9 cellular contexts compared by ENCODE assay signal in the genomic region with DNA sequence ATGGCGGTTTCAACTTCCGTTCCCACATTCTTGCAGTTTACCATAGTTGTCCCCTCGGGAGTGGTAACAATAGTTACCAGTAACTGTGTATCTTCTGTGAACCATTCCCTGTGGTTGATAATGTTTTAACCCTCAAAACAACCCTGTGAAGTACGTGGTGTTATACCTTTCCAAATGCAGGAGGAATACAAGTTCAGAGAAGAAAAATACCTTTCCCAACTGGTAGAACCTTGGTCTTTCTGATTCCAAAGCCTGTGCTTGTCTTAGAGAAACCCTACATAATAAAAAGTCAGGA. TPM values are rescaled to one million over a fixed set of nuclear protein-coding genes. Genes with fewer than 3 reads are reported as not detected.
DNase-seq lines count a peak whose midpoint lies in the region; ATAC-seq, FAIRE-seq and TF ChIP-seq lines count a peak whose summit lies in the region.
"Had no signal": no experiment of that assay in that cellular context is flagged by ENCODE, and none has a peak within 500 bp of the region (broad histone marks: within the 10 kb centered on the region; RNA-seq: fewer than 3 reads in every experiment).

No MANE protein-coding gene starts in this region.

- POLR2A ChIA-PET in HepG2 (lab: Yijun Ruan, JAX): interaction anchor here (0.7 to 5.3 kb wide), 11 partner anchors 8 to 41 kb away, joined by 3 to 80 read pairs (median 4); a partner anchor contains a TSS

- H3K9ac ChIP-seq in HepG2 (ENCODE audit: insufficient read depth, low read depth, low read length): peak overlapping the region; percentile 88

- no peaks in the 10 kb centered on the region for H3K27me3 ChIP-seq in DOHH2 (ENCODE audit: control insufficient read depth, low read length)
- no peaks in the 10 kb centered on the region; a peak in 1 of 5 replicates for H3K27me3 ChIP-seq in HepG2 (ENCODE audit: control insufficient read depth in 1 of 2, insufficient read depth in 2 of 2, low read length in 2 of 2)
- H3K27me3 ChIP-seq in upper lobe of left lung: no peaks in the 10 kb centered on the region

- no peaks in the 10 kb centered on the region for H3K9me3 ChIP-seq in DOHH2 (ENCODE audit: control insufficient read depth, insufficient read depth, low read length)
- no peaks in the 10 kb centered on the region for H3K9me3 ChIP-seq in HepG2 (ENCODE audit: low read length)
- no peaks in the 10 kb centered on the region for H3K9me3 ChIP-seq in upper lobe of left lung

- no TSS peak for BruUV-seq in HepG2 (replicated peaks; lab: Mats Ljungman, UMichigan)

- peak overlapping the region; percentile 79 for H3K4me3 ChIP-seq in DOHH2 (ENCODE audit: low read length)
- H3K4me3 ChIP-seq in HepG2 (replicated peaks in 1 of 3; ENCODE audit: insufficient read depth in 1 of 3, low read depth in 2 of 3, low read length in 3 of 3): peak overlapping the region; percentile 85 to 89 (median 87)
- peak overlapping the region; percentile 73 to 83 (median 81) for H3K4me3 ChIP-seq in upper lobe of left lung

- in situ Hi-C loops in HepG2 (cut with HindIII; ENCODE audit: extremely low pct_ligation_motif_present, low pct_unique_long_range_greater_than_20kb): no loop called here

- no peaks in the 10 kb centered on the region for H3K9me3 Mint-ChIP-seq in activated T-helper 17 cell treated with anti-CD3 and anti-CD28 coated beads, Interleukin-2, amount 50 U/mL, for 72 hours

- no peaks in the 10 kb centered on the region for H3K27me3 Mint-ChIP-seq in activated T-helper 17 cell treated with anti-CD3 and anti-CD28 coated beads, Interleukin-2, amount 50 U/mL, for 72 hours

- H3F3A ChIP-seq in DOHH2 (ENCODE audit: control insufficient read depth, insufficient read depth): no peaks in the 10 kb centered on the region

- H3K4me1 ChIP-seq in DOHH2 (ENCODE audit: control insufficient read depth, low read length) (peaks cover 28% of the 10 kb centered on the region), HepG2 (ENCODE audit: insufficient read depth, low read length) (peaks cover 51% of the 10 kb centered on the region), upper lobe of left lung (peaks cover 28 to 49% (median 35%) of the 10 kb centered on the region in 4 donors)

- peak overlapping the region; percentile 98 for H3K27ac Mint-ChIP-seq in activated T-helper 17 cell treated with anti-CD3 and anti-CD28 coated beads, Interleukin-2, amount 50 U/mL, for 72 hours

- H3K27ac ChIP-seq in DOHH2 (ENCODE audit: low read depth, low read length) (peak overlapping the region; percentile 66), HepG2 (ENCODE audit: extremely low read length, insufficient read depth, low read length) (peak overlapping the region; percentile 91), upper lobe of left lung (peak overlapping the region; percentile 92 to 95 (median 94))

- peak overlapping the region; percentile 100 for H3K4me3 Mint-ChIP-seq in activated T-helper 17 cell treated with anti-CD3 and anti-CD28 coated beads, Interleukin-2, amount 50 U/mL, for 72 hours

- no peak for TF ChIP-seq RAD21 in HepG2 (CRISPR knock-in tag; IDR thresholded peaks at IDR 0.05)

- no peaks in the 10 kb centered on the region for H3K9me2 ChIP-seq in DOHH2 (replicated peaks; ENCODE audit: control insufficient read depth, low read length)

- H3K36me3 ChIP-seq in DOHH2 (ENCODE audit: control insufficient read depth, low read length) (peaks cover 57% of the 10 kb centered on the region), HepG2 (replicated peaks in 1 of 2; ENCODE audit: control insufficient read depth in 1 of 2, insufficient read depth in 2 of 2, low read length in 2 of 2) (peaks cover 7 to 16% of the 10 kb centered on the region in 2 experiments), upper lobe of left lung (peaks cover 9 to 19% (median 15%) of the 10 kb centered on the region in 4 donors)

- H2AFZ ChIP-seq in HepG2 (ENCODE audit: low read length): no peak overlapping the region

- peaks cover 91% of the 10 kb centered on the region for H3K79me2 ChIP-seq in DOHH2 (ENCODE audit: control insufficient read depth, low read length)
- H3K79me2 ChIP-seq in HepG2 (ENCODE audit: insufficient read depth, low read length): peaks cover 79% of the 10 kb centered on the region

- DNase-seq in HepG2 (ENCODE audit: low spot score) (no peak), upper lobe of left lung (no peak), NCI-H1092 treated with DMSO at 0.1 percent for 48 hours (lab: John Stamatoyannopoulos, UW) (no peak), SIG-M5 treated with dmso at 0.1 percent for 504 hours (lab: John Stamatoyannopoulos, UW; ENCODE audit: unreplicated experiment) (no peak)
- DNase-seq in activated CD4-positive, CD25-positive, alpha-beta regulatory T cell (lab: John Stamatoyannopoulos, UW): no peak

- peaks cover 27% of the 10 kb centered on the region for H3K4me1 Mint-ChIP-seq in activated T-helper 17 cell treated with anti-CD3 and anti-CD28 coated beads, Interleukin-2, amount 50 U/mL, for 72 hours

- intact Hi-C loops in HepG2 (cut with micrococcal nuclease; ENCODE audit: unreplicated experiment): loop anchor here (1.0 kb wide), 1 partner anchor 41 kb away; no protein-coding TSS in a partner anchor

- TF ChIP-seq POLR2A in HepG2 (IDR thresholded peaks at IDR 0.05; ENCODE audit: insufficient read depth in 1 of 2, low read depth in 2 of 2, low read length in 2 of 2): no peak
- no peak for TF ChIP-seq POLR2A in upper lobe of left lung (IDR thresholded peaks at IDR 0.05)

- WGBS in HepG2 (ENCODE audit: low lambda C conversion rate): 2% methylated on average over 4 of the region's 4 CpGs
- 1 to 3% methylated on average over 4 of the region's 4 CpGs for WGBS in upper lobe of left lung, 2 donors

- TF ChIP-seq EP300 in HepG2 (IDR thresholded peaks at IDR 0.05; ENCODE audit: low read depth in 2 of 2, low read length in 2 of 2): no peak
- TF ChIP-seq EP300 in HepG2 (CRISPR knock-in tag; IDR thresholded peaks at IDR 0.05; ENCODE audit: borderline replicate concordance): no peak
- no peak for TF ChIP-seq EP300 in upper lobe of left lung (IDR thresholded peaks at IDR 0.05)

- H3K36me3 Mint-ChIP-seq in activated T-helper 17 cell treated with anti-CD3 and anti-CD28 coated beads, Interleukin-2, amount 50 U/mL, for 72 hours (ENCODE audit: low read depth): peaks cover 83% of the 10 kb centered on the region

- ATAC-seq in HG02623 (IDR thresholded peaks at IDR 0.05; ENCODE audit: unreplicated experiment): peak; percentile 31
- ATAC-seq in activated T-helper 17 cell treated with anti-CD3 and anti-CD28 coated beads, Interleukin-2, amount 50 U/mL, for 72 hours (replicated peaks): no peak
- no peak for ATAC-seq in HepG2
- ATAC-seq in upper lobe of left lung (ENCODE audit: low FRiP score in 2 of 2): no peak

- H3K4me2 ChIP-seq in DOHH2 (ENCODE audit: low read length): peak overlapping the region; percentile 73
- H3K4me2 ChIP-seq in HepG2 (ENCODE audit: low read depth, low read length): peak overlapping the region; percentile 81

- CTCF ChIA-PET in HepG2 (lab: Yijun Ruan, JAX; ENCODE audit: low intra/inter-chr PET ratio, low total read pairs): no interaction called here

- TF ChIP-seq CTCF in DOHH2 (IDR thresholded peaks at IDR 0.05; ENCODE audit: low read depth, low read length, poor library complexity, severe bottlenecking) (no peak), HepG2 (CRISPR knock-in tag; IDR thresholded peaks at IDR 0.05) (no peak), upper lobe of left lung (IDR thresholded peaks at IDR 0.05) (no peak)

- FAIRE-seq in HepG2 (lab: Jason Lieb, UNC): no peak
- FAIRE-seq: TTC549 had no signal

- H4K20me1 ChIP-seq in DOHH2 (ENCODE audit: control insufficient read depth, insufficient read depth, low read depth, low read length) (no peaks in the 10 kb centered on the region), HepG2 (ENCODE audit: insufficient read depth, low read length) (peaks cover 26% of the 10 kb centered on the region)

RNA-seq across cellular contexts. Expression of a gene that starts 0.8 kb away (rescaled TPM):
- 10 to 100 TPM; 20.2 to 29.8 TPM for total RNA-seq in activated T-helper 17 cell treated with anti-CD3 and anti-CD28 coated beads, Interleukin-2, amount 50 U/mL, for 72 hours
- total RNA-seq in HepG2 (2016; rRNA removed; fragmentation: Illumina TruSeq; extraction: Trizol) (74.3 and 112 TPM in 2 replicates), upper lobe of left lung (10 to 100 TPM in 5 of 6 donors, 1 to 10 TPM in 1; 6.0 to 48.0 (median 34.4) TPM)
- total RNA-seq in HepG2 (2016; cell fraction: cytosol; rRNA removed; fragmentation: Illumina TruSeq; extraction: Trizol; ENCODE audit: low read depth): 20.6 and 23.9 TPM in 2 replicates
- 77.8 and 124 TPM in 2 replicates for total RNA-seq in HepG2 (2016; cell fraction: insoluble cytoplasmic fraction; rRNA removed; fragmentation: Illumina TruSeq; extraction: Trizol)
- total RNA-seq in HepG2 (2016; cell fraction: membrane; rRNA removed; fragmentation: Illumina TruSeq; extraction: Trizol): 37.7 and 41.9 TPM in 2 replicates
- 46.3 and 50.0 TPM in 2 replicates for total RNA-seq in HepG2 (2016; cell fraction: nucleus; rRNA removed; fragmentation: Illumina TruSeq; extraction: Trizol)
- 45.0 and 59.0 TPM in 2 replicates for polyA plus RNA-seq in HepG2 (2011; rRNA removed)
- polyA plus RNA-seq in HepG2 (2011; cell fraction: cytosol; rRNA removed): 25.4 and 48.5 TPM in 2 replicates
- polyA plus RNA-seq in HepG2 (2011; cell fraction: nucleus; rRNA removed): 17.6 and 25.6 TPM in 2 replicates
- 65.1 and 81.7 TPM in 2 replicates for polyA plus RNA-seq in HepG2 (2012)
- 16.9 and 17.5 TPM in 2 replicates for polyA plus RNA-seq in HepG2 (2016; cell fraction: cytosol; fragmentation: Illumina TruSeq; extraction: Trizol; ENCODE audit: low read depth)
- 121 and 133 TPM in 2 replicates for polyA plus RNA-seq in HepG2 (2016; cell fraction: insoluble cytoplasmic fraction; fragmentation: Illumina TruSeq; extraction: Trizol; ENCODE audit: low read depth)
- polyA plus RNA-seq in HepG2 (2016; cell fraction: membrane; fragmentation: Illumina TruSeq; extraction: Trizol; ENCODE audit: low read depth): 29.8 and 33.4 TPM in 2 replicates
- polyA plus RNA-seq in HepG2 (2016; cell fraction: nucleus; fragmentation: Illumina TruSeq; extraction: Trizol; ENCODE audit: insufficient read depth, low read depth): 53.7 and 57.4 TPM in 2 replicates
- 19.1 and 24.7 TPM in 2 replicates for polyA minus RNA-seq in HepG2 (2011; rRNA and poly(A)+ RNA removed; ENCODE audit: low replicate concordance)
- polyA minus RNA-seq in HepG2 (2011; cell fraction: cytosol; rRNA and poly(A)+ RNA removed): 38.0 and 40.3 TPM in 2 replicates
- 64.2 and 78.8 TPM in 2 replicates for polyA minus RNA-seq in HepG2 (2011; cell fraction: nucleus; rRNA and poly(A)+ RNA removed)

RNA-seq across cellular contexts. Expression of a gene that starts 1.9 kb away (rescaled TPM):
- 10 to 100 TPM; 40.9 to 47.1 TPM for total RNA-seq in activated T-helper 17 cell treated with anti-CD3 and anti-CD28 coated beads, Interleukin-2, amount 50 U/mL, for 72 hours
- total RNA-seq in HepG2 (2016; rRNA removed; fragmentation: Illumina TruSeq; extraction: Trizol) (41.7 and 67.2 TPM in 2 replicates), upper lobe of left lung (10 to 100 TPM in 5 of 6 donors, 1 to 10 TPM in 1; 8.4 to 54.0 (median 26.6) TPM)
- total RNA-seq in HepG2 (2016; cell fraction: cytosol; rRNA removed; fragmentation: Illumina TruSeq; extraction: Trizol; ENCODE audit: low read depth): 16.5 and 18.9 TPM in 2 replicates
- 53.9 and 75.5 TPM in 2 replicates for total RNA-seq in HepG2 (2016; cell fraction: insoluble cytoplasmic fraction; rRNA removed; fragmentation: Illumina TruSeq; extraction: Trizol)
- total RNA-seq in HepG2 (2016; cell fraction: membrane; rRNA removed; fragmentation: Illumina TruSeq; extraction: Trizol): 29.2 and 32.2 TPM in 2 replicates
- total RNA-seq in HepG2 (2016; cell fraction: nucleus; rRNA removed; fragmentation: Illumina TruSeq; extraction: Trizol): 48.0 and 55.0 TPM in 2 replicates
- polyA plus RNA-seq in HepG2 (2011; rRNA removed): 55.9 and 65.6 TPM in 2 replicates
- 48.6 and 71.0 TPM in 2 replicates for polyA plus RNA-seq in HepG2 (2011; cell fraction: cytosol; rRNA removed)
- polyA plus RNA-seq in HepG2 (2011; cell fraction: nucleus; rRNA removed): 17.5 and 19.1 TPM in 2 replicates
- polyA plus RNA-seq in HepG2 (2012): 46.7 and 93.9 TPM in 2 replicates
- polyA plus RNA-seq in HepG2 (2016; cell fraction: cytosol; fragmentation: Illumina TruSeq; extraction: Trizol; ENCODE audit: low read depth): 19.0 and 19.3 TPM in 2 replicates
- 37.7 and 44.4 TPM in 2 replicates for polyA plus RNA-seq in HepG2 (2016; cell fraction: insoluble cytoplasmic fraction; fragmentation: Illumina TruSeq; extraction: Trizol; ENCODE audit: low read depth)
- 24.3 and 28.1 TPM in 2 replicates for polyA plus RNA-seq in HepG2 (2016; cell fraction: membrane; fragmentation: Illumina TruSeq; extraction: Trizol; ENCODE audit: low read depth)
- 61.2 and 77.2 TPM in 2 replicates for polyA plus RNA-seq in HepG2 (2016; cell fraction: nucleus; fragmentation: Illumina TruSeq; extraction: Trizol; ENCODE audit: insufficient read depth, low read depth)
- polyA minus RNA-seq in HepG2 (2011; rRNA and poly(A)+ RNA removed; ENCODE audit: low replicate concordance): 32.1 and 68.8 TPM in 2 replicates
- polyA minus RNA-seq in HepG2 (2011; cell fraction: cytosol; rRNA and poly(A)+ RNA removed): 69.7 and 82.4 TPM in 2 replicates
- 24.1 and 28.7 TPM in 2 replicates for polyA minus RNA-seq in HepG2 (2011; cell fraction: nucleus; rRNA and poly(A)+ RNA removed)

RNA-seq across cellular contexts. Expression of a gene that starts 23.3 kb away (rescaled TPM):
- 10 to 100 TPM in 1 of 2 donors, 1 to 10 TPM in 1; 9.3 to 16.2 TPM for total RNA-seq in activated T-helper 17 cell treated with anti-CD3 and anti-CD28 coated beads, Interleukin-2, amount 50 U/mL, for 72 hours
- total RNA-seq in HepG2 (2016; rRNA removed; fragmentation: Illumina TruSeq; extraction: Trizol) (10.2 and 11.8 TPM in 2 replicates), upper lobe of left lung (10 to 100 TPM in 1 of 6 donors, 1 to 10 TPM in 5; 2.6 to 11.6 (median 7.3) TPM)
- 1.4 and 2.0 TPM in 2 replicates for total RNA-seq in HepG2 (2016; cell fraction: cytosol; rRNA removed; fragmentation: Illumina TruSeq; extraction: Trizol; ENCODE audit: low read depth)
- total RNA-seq in HepG2 (2016; cell fraction: insoluble cytoplasmic fraction; rRNA removed; fragmentation: Illumina TruSeq; extraction: Trizol): 10.6 and 12.0 TPM in 2 replicates
- 5.3 and 5.6 TPM in 2 replicates for total RNA-seq in HepG2 (2016; cell fraction: membrane; rRNA removed; fragmentation: Illumina TruSeq; extraction: Trizol)
- total RNA-seq in HepG2 (2016; cell fraction: nucleus; rRNA removed; fragmentation: Illumina TruSeq; extraction: Trizol): 7.0 and 8.3 TPM in 2 replicates
- 7.0 and 7.4 TPM in 2 replicates for polyA plus RNA-seq in HepG2 (2011; rRNA removed)
- polyA plus RNA-seq in HepG2 (2011; cell fraction: cytosol; rRNA removed): 7.6 and 9.9 TPM in 2 replicates
- 7.4 and 7.7 TPM in 2 replicates for polyA plus RNA-seq in HepG2 (2011; cell fraction: nucleus; rRNA removed)
- 5.6 and 6.2 TPM in 2 replicates for polyA plus RNA-seq in HepG2 (2012)
- 1.1 and 1.5 TPM in 2 replicates for polyA plus RNA-seq in HepG2 (2016; cell fraction: cytosol; fragmentation: Illumina TruSeq; extraction: Trizol; ENCODE audit: low read depth)
- 10.2 and 12.7 TPM in 2 replicates for polyA plus RNA-seq in HepG2 (2016; cell fraction: insoluble cytoplasmic fraction; fragmentation: Illumina TruSeq; extraction: Trizol; ENCODE audit: low read depth)
- polyA plus RNA-seq in HepG2 (2016; cell fraction: membrane; fragmentation: Illumina TruSeq; extraction: Trizol; ENCODE audit: low read depth): 2.7 and 3.0 TPM in 2 replicates
- 10.6 and 13.5 TPM in 2 replicates for polyA plus RNA-seq in HepG2 (2016; cell fraction: nucleus; fragmentation: Illumina TruSeq; extraction: Trizol; ENCODE audit: insufficient read depth, low read depth)
- 8.9 and 13.7 TPM in 2 replicates for polyA minus RNA-seq in HepG2 (2011; rRNA and poly(A)+ RNA removed; ENCODE audit: low replicate concordance)
- polyA minus RNA-seq in HepG2 (2011; cell fraction: cytosol; rRNA and poly(A)+ RNA removed): 2.2 and 2.9 TPM in 2 replicates
- 8.5 and 8.6 TPM in 2 replicates for polyA minus RNA-seq in HepG2 (2011; cell fraction: nucleus; rRNA and poly(A)+ RNA removed)
